In genomic region chr10:8331896-8332729, GRCh38 we compare ENCODE assay signal across 8 cellular contexts.
DNase-seq lines count a peak whose midpoint lies in the region; ATAC-seq and TF ChIP-seq lines count a peak whose summit lies in the region.

No MANE protein-coding gene starts in this region.

- H3K4me1 ChIP-seq in NT2/D1 (ENCODE audit: insufficient read depth, insufficient read length) = no peaks in the 10 kb centered on the region
- peaks cover 10% of the 10 kb centered on the region for H3K4me1 ChIP-seq in suprapubic skin

- peaks cover 83% of the 10 kb centered on the region for H3K4me1 Mint-ChIP-seq in activated T-cell treated with anti-CD3 and anti-CD28 coated beads, Interleukin-2, amount 50 U/mL, for 72 hours (ENCODE audit: low read depth)

- in situ Hi-C loops in GM13977 (cut with MboI; ENCODE audit: low pct_unique_long_range_greater_than_20kb, low sequenced_read_pairs, unreplicated experiment) = no loop called here

- peak overlapping the region; percentile 21 for H3K9ac ChIP-seq in NT2/D1 (ENCODE audit: insufficient read length, low read depth)

- ATAC-seq in HG02588 (IDR thresholded peaks at IDR 0.05; ENCODE audit: unreplicated experiment) (peak; percentile 54), omental fat pad (ENCODE audit: low FRiP score) (peak; percentile 48), HG02571 (IDR thresholded peaks at IDR 0.05; ENCODE audit: unreplicated experiment) (no peak)
- peak; percentile 94 to 97 for ATAC-seq in activated T-cell treated with anti-CD3 and anti-CD28 coated beads, Interleukin-2, amount 50 U/mL, for 72 hours (replicated peaks in 1 of 2)

- peak overlapping the region; percentile 92 for H3K27ac Mint-ChIP-seq in activated T-cell treated with anti-CD3 and anti-CD28 coated beads, Interleukin-2, amount 50 U/mL, for 72 hours

- TF ChIP-seq CTCF in GM13977 (IDR thresholded peaks at IDR 0.05; ENCODE audit: extremely low read depth, insufficient read depth, missing control alignments) = no peak
- no peak for TF ChIP-seq CTCF in fibroblast of villous mesenchyme (IDR thresholded peaks at IDR 0.05; ENCODE audit: insufficient read depth, low read depth, low read length)
- no peak for TF ChIP-seq CTCF in omental fat pad (IDR thresholded peaks at IDR 0.05)
- TF ChIP-seq CTCF in suprapubic skin (IDR thresholded peaks at IDR 0.05) = no peak

- H3K9me3 Mint-ChIP-seq in activated T-cell treated with anti-CD3 and anti-CD28 coated beads, Interleukin-2, amount 50 U/mL, for 72 hours = peaks cover 0 to 2% of the 10 kb centered on the region in 2 donors

- H3K27me3 Mint-ChIP-seq in activated T-cell treated with anti-CD3 and anti-CD28 coated beads, Interleukin-2, amount 50 U/mL, for 72 hours (ENCODE audit: low read depth) = peaks cover 6% of the 10 kb centered on the region

- H3K27ac ChIP-seq in suprapubic skin = no peak overlapping the region

- no peak for TF ChIP-seq POLR2A in suprapubic skin (IDR thresholded peaks at IDR 0.05)

- H3K27me3 ChIP-seq in NT2/D1 (ENCODE audit: insufficient read depth, insufficient read length) (peaks cover 26% of the 10 kb centered on the region), suprapubic skin (peaks cover 9% of the 10 kb centered on the region)

- TF ChIP-seq EP300 in suprapubic skin (IDR thresholded peaks at IDR 0.05) = no peak

- H3K36me3 ChIP-seq in NT2/D1 (ENCODE audit: insufficient read depth, insufficient read length, low read length) (no peaks in the 10 kb centered on the region), suprapubic skin (no peaks in the 10 kb centered on the region)

- H3K4me3 ChIP-seq in NT2/D1 (ENCODE audit: insufficient read length, low read depth) (peak overlapping the region; percentile 37), fibroblast of villous mesenchyme (ENCODE audit: low read depth, low read length) (peak overlapping the region; percentile 28), suprapubic skin (peak overlapping the region; percentile 41)

- H3K9me3 ChIP-seq in NT2/D1 (ENCODE audit: insufficient read depth, low read length) (no peaks in the 10 kb centered on the region), suprapubic skin (no peaks in the 10 kb centered on the region)

- peak overlapping the region; percentile 75 to 81 for H3K4me3 Mint-ChIP-seq in activated T-cell treated with anti-CD3 and anti-CD28 coated beads, Interleukin-2, amount 50 U/mL, for 72 hours

- peaks cover 2 to 4% of the 10 kb centered on the region in 2 donors for H3K36me3 Mint-ChIP-seq in activated T-cell treated with anti-CD3 and anti-CD28 coated beads, Interleukin-2, amount 50 U/mL, for 72 hours (ENCODE audit: insufficient read depth in 2 of 2)

- DNase-seq in GM13977 (ENCODE audit: low spot score) = peak; percentile 71
- DNase-seq in NT2/D1 (ENCODE audit: low read depth, low spot score) = no peak
- DNase-seq in activated T-cell treated with anti-CD3 and anti-CD28 coated beads, Interleukin-2, amount 50 U/mL, for 72 hours = peak; percentile 86 to 87
- peak; percentile 48 for DNase-seq in fibroblast of villous mesenchyme (ENCODE audit: low read depth)
- DNase-seq in omental fat pad (ENCODE audit: low spot score) = no peak
- peak in 1 of 2 donors; percentile 62 for DNase-seq in suprapubic skin (ENCODE audit: low spot score in 2 of 2)

- WGBS in suprapubic skin = 6% methylated on average over 21 of the region's 34 CpGs

Comparison
In these comparisons a context has a peak if more than half of its experiments do, and no peak if none do; other contexts are left out.
1. DNase-seq: peak in GM13977 (single experiment), activated T-cell treated with anti-CD3 and anti-CD28 coated beads, Interleukin-2, amount 50 U/mL, for 72 hours (2 of 2) and fibroblast of villous mesenchyme (single experiment); none in NT2/D1 (single experiment) and omental fat pad (single experiment).
2. Peak in every context shown above with its lines, with median percentiles within 50 percentile points of each other: H3K4me3 ChIP-seq.